Comparison of ENCODE assay signal across 8 cellular contexts in the genomic region with DNA sequence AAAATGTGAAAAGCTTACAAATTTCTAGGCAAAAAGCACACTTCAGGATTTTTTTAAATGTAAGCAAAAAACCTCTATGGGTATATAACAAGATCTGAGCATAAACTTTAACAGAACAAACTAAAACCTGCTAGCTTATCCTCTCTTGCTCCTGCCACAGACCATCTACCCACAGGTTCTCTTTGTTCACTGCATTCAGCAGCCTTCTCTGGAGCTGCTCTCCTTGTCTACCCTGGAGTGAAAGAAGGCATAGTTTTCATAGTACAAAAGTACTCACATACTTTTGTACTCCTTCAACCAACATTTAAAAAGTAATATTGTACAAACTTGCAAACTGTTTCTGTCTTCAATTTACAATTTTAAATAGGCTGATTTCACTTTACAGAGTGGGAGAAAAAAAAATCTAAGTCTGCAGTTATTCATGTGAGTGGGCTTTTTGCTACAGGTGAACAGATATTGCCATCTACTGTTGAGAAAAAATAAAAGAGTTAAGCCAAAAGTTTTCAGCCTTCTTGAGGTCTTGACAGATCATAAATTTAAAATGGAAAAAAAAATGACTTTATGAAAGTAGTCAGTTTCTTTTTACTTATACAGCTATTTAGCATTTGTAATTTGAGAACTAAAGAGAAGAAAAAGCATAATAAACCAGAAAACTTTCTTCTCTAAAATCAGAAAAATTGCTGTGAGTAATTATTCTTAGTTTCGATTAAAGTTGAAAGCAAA. TPM values are rescaled to one million over a fixed set of nuclear protein-coding genes. Genes with fewer than 3 reads are reported as not detected.
DNase-seq lines count a peak whose midpoint lies in the region; ATAC-seq and TF ChIP-seq lines count a peak whose summit lies in the region.

No MANE protein-coding gene starts in this region.

- peaks cover 40% of the 10 kb centered on the region for H3K27me3 ChIP-seq in DOHH2 (ENCODE audit: control insufficient read depth, low read length)
- no peaks in the 10 kb centered on the region for H3K27me3 ChIP-seq in body of pancreas
- H3K27me3 ChIP-seq in neural cell (ENCODE audit: insufficient read depth, low read depth, low read length): no peaks in the 10 kb centered on the region
- peaks cover 20% of the 10 kb centered on the region for H3K27me3 ChIP-seq in MG63
- H3K27me3 ChIP-seq in spleen (replicated peaks in 1 of 7): peaks cover 0 to 21% (median 0%) of the 10 kb centered on the region in 7 donors

- H3K9ac ChIP-seq in neural cell (ENCODE audit: low read length): no peak overlapping the region

- no peak overlapping the region for H2AFZ ChIP-seq in neural cell (ENCODE audit: low read depth, low read length)

- H3K27ac ChIP-seq in DOHH2 (ENCODE audit: low read depth, low read length) (no peak overlapping the region), body of pancreas (no peak overlapping the region), neural cell (ENCODE audit: low read length) (no peak overlapping the region), spleen (no peak overlapping the region)

- TF ChIP-seq POLR2A in body of pancreas (IDR thresholded peaks at IDR 0.05): no peak
- TF ChIP-seq POLR2A in spleen (IDR thresholded peaks at IDR 0.05): no peak

- H3F3A ChIP-seq in DOHH2 (ENCODE audit: control insufficient read depth, insufficient read depth): no peaks in the 10 kb centered on the region
- H3F3A ChIP-seq in neural cell (ENCODE audit: insufficient read depth, low read length, poor library complexity, severe bottlenecking): no peaks in the 10 kb centered on the region

- H4K20me1 ChIP-seq in DOHH2 (ENCODE audit: control insufficient read depth, insufficient read depth, low read depth, low read length) (no peaks in the 10 kb centered on the region), neural cell (ENCODE audit: insufficient read depth) (no peaks in the 10 kb centered on the region)

- H3K79me2 ChIP-seq in DOHH2 (ENCODE audit: control insufficient read depth, low read length) (no peaks in the 10 kb centered on the region), neural cell (replicated peaks; ENCODE audit: insufficient read depth, low read length) (no peaks in the 10 kb centered on the region)

- no peak for ATAC-seq in body of pancreas
- no peak for ATAC-seq in GM19463 (IDR thresholded peaks at IDR 0.05; ENCODE audit: unreplicated experiment)

- H3K9me2 ChIP-seq in DOHH2 (replicated peaks; ENCODE audit: control insufficient read depth, low read length) (no peaks in the 10 kb centered on the region), neural cell (ENCODE audit: insufficient read depth, low read length) (no peaks in the 10 kb centered on the region)

- TF ChIP-seq CTCF in DOHH2 (IDR thresholded peaks at IDR 0.05; ENCODE audit: low read depth, low read length, poor library complexity, severe bottlenecking) (peak; percentile 53), LNCaP clone FGC (IDR thresholded peaks at IDR 0.05; ENCODE audit: control insufficient read depth, extremely low read depth, insufficient read depth) (peak; percentile 47), body of pancreas (IDR thresholded peaks at IDR 0.05) (peak in 5 of 7 experiments; percentile 36 to 67 (median 57)), neural cell (IDR thresholded peaks at IDR 0.05; ENCODE audit: poor library complexity, severe bottlenecking) (peak; percentile 70), spleen (IDR thresholded peaks at IDR 0.05 in 8 of 11, conservative IDR thresholded peaks at IDR 0.05 in 3 of 11) (peak in 1 of 11 experiments; percentile 7)

- no peaks in the 10 kb centered on the region for H3K36me3 ChIP-seq in DOHH2 (ENCODE audit: control insufficient read depth, low read length)
- H3K36me3 ChIP-seq in body of pancreas (replicated peaks in 1 of 2; ENCODE audit: insufficient read depth in 1 of 2, low read depth in 2 of 2): no peaks in the 10 kb centered on the region
- no peaks in the 10 kb centered on the region for H3K36me3 ChIP-seq in neural cell (ENCODE audit: insufficient read depth, low read length)
- no peaks in the 10 kb centered on the region for H3K36me3 ChIP-seq in MG63
- H3K36me3 ChIP-seq in spleen: no peaks in the 10 kb centered on the region

- DNase-seq in LNCaP clone FGC (ENCODE audit: low read depth) (no peak), body of pancreas (no peak), MG63 (no peak), spleen (no peak), A172 (ENCODE audit: low spot score) (no peak)

- TF ChIP-seq EP300 in neural cell (conservative IDR thresholded peaks at IDR 0.05; ENCODE audit: poor library complexity, severe bottlenecking): no peak

- H3K4me2 ChIP-seq in DOHH2 (ENCODE audit: low read length) (no peak overlapping the region), neural cell (ENCODE audit: low read length) (no peak overlapping the region)

- intact Hi-C loops in body of pancreas (cut with DNase I): no loop called here
- intact Hi-C loops in spleen (cut with DNase I; ENCODE audit: low total_unique reads): loop anchor here (10.0 kb wide), 1 partner anchor 880 kb away; no protein-coding TSS in a partner anchor

- H3K9me3 ChIP-seq in DOHH2 (ENCODE audit: control insufficient read depth, insufficient read depth, low read length): no peaks in the 10 kb centered on the region
- no peaks in the 10 kb centered on the region for H3K9me3 ChIP-seq in body of pancreas
- H3K9me3 ChIP-seq in neural cell (ENCODE audit: low read length): no peaks in the 10 kb centered on the region
- no peaks in the 10 kb centered on the region for H3K9me3 ChIP-seq in MG63
- H3K9me3 ChIP-seq in spleen: no peaks in the 10 kb centered on the region

- TF ChIP-seq RAD21 in neural cell (conservative IDR thresholded peaks at IDR 0.05): peak; percentile 79

- H3K4me3 ChIP-seq in DOHH2 (ENCODE audit: low read length) (no peak overlapping the region), LNCaP clone FGC (ENCODE audit: low read depth, low read length) (no peak overlapping the region), body of pancreas (no peak overlapping the region), neural cell (ENCODE audit: low read length) (no peak overlapping the region), MG63 (no peak overlapping the region), spleen (no peak overlapping the region)

- WGBS in body of pancreas, 2 donors: 84 to 90% methylated on average over 1 of the region's 1 CpG
- 0 to 84% (median 42%) methylated on average over 1 of the region's 1 CpG for WGBS in spleen, 5 donors

- H3K4me1 ChIP-seq in DOHH2 (ENCODE audit: control insufficient read depth, low read length) (no peaks in the 10 kb centered on the region), body of pancreas (no peaks in the 10 kb centered on the region), spleen (no peaks in the 10 kb centered on the region)

TF ChIP-seq in neural cell, 6 proteins besides CTCF, POLR2A, EP300 and RAD21:
- TF ChIP-seq TAF1 (IDR thresholded peaks at IDR 0.05; ENCODE audit: low read depth): no peak
- no peak for TF ChIP-seq EZH2 (IDR thresholded peaks at IDR 0.05; ENCODE audit: borderline replicate concordance, insufficient read depth, low read length, poor library complexity, severe bottlenecking)
- TF ChIP-seq, protein P1, sequence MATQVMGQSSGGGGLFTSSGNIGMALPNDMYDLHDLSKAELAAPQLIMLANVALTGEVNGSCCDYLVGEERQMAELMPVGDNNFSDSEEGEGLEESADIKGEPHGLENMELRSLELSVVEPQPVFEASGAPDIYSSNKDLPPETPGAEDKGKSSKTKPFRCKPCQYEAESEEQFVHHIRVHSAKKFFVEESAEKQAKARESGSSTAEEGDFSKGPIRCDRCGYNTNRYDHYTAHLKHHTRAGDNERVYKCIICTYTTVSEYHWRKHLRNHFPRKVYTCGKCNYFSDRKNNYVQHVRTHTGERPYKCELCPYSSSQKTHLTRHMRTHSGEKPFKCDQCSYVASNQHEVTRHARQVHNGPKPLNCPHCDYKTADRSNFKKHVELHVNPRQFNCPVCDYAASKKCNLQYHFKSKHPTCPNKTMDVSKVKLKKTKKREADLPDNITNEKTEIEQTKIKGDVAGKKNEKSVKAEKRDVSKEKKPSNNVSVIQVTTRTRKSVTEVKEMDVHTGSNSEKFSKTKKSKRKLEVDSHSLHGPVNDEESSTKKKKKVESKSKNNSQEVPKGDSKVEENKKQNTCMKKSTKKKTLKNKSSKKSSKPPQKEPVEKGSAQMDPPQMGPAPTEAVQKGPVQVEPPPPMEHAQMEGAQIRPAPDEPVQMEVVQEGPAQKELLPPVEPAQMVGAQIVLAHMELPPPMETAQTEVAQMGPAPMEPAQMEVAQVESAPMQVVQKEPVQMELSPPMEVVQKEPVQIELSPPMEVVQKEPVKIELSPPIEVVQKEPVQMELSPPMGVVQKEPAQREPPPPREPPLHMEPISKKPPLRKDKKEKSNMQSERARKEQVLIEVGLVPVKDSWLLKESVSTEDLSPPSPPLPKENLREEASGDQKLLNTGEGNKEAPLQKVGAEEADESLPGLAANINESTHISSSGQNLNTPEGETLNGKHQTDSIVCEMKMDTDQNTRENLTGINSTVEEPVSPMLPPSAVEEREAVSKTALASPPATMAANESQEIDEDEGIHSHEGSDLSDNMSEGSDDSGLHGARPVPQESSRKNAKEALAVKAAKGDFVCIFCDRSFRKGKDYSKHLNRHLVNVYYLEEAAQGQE (IDR thresholded peaks at IDR 0.05; ENCODE audit: borderline replicate concordance): no peak
- TF ChIP-seq SMC3 (conservative IDR thresholded peaks at IDR 0.05; ENCODE audit: poor library complexity): peak; percentile 76
- no peak for TF ChIP-seq POLR2AphosphoS5 (IDR thresholded peaks at IDR 0.05)
TF ChIP-seq in neural cell: peak in this region for 1.

RNA-seq across cellular contexts. Expression of a gene that starts 20.4 kb away (rescaled TPM):
- total RNA-seq in body of pancreas (10 to 100 TPM; 17.8 to 79.1 TPM), spleen (100 to 1,000 TPM in 1 of 7 donors, 10 to 100 TPM in 2, 1 to 10 TPM in 4; 1.5 to 105 (median 8.2) TPM)
- polyA plus RNA-seq in neural cell (not detected in 2 replicates), spleen (under 1 TPM in 1 of 3 donors, not detected in 2; 0.39 TPM)
- 22.9 and 28.0 TPM in 2 replicates for polyA minus RNA-seq in neural cell
- 149 and 154 TPM in 2 replicates for total RNA-seq in MG63 (2014; rRNA removed; shearing (Covaris generic); ENCODE audit: low replicate concordance)
- total RNA-seq in A172 (2014; rRNA removed; shearing (Covaris generic)): 145 and 302 TPM in 2 replicates

RNA-seq across cellular contexts. Expression of a gene that starts 24.9 kb away (rescaled TPM):
- under 1 TPM in 1 of 2 donors, not detected in 1; 0.52 TPM for total RNA-seq in body of pancreas
- not detected in 2 replicates for polyA plus RNA-seq in neural cell
- polyA minus RNA-seq in neural cell: 0.24 TPM in 1 of 2 replicates, not detected in the other
- 4.3 and 6.0 TPM in 2 replicates for total RNA-seq in MG63 (2014; rRNA removed; shearing (Covaris generic); ENCODE audit: low replicate concordance)
- 1 to 10 TPM in 1 of 7 donors, under 1 TPM in 6; 0.29 to 1.5 (median 0.70) TPM for total RNA-seq in spleen
- under 1 TPM; 0.30 to 0.58 (median 0.32) TPM for polyA plus RNA-seq in spleen
- 2.9 and 3.3 TPM in 2 replicates for total RNA-seq in A172 (2014; rRNA removed; shearing (Covaris generic))

RNA-seq across cellular contexts. Expression of a gene that starts 28.7 kb away (rescaled TPM):
- total RNA-seq in body of pancreas (10 to 100 TPM in 1 of 2 donors, 1 to 10 TPM in 1; 8.9 to 10.6 TPM), spleen (10 to 100 TPM; 14.6 to 21.8 (median 16.2) TPM)
- polyA plus RNA-seq in neural cell (27.0 and 28.1 TPM in 2 replicates), spleen (10 to 100 TPM in 2 of 3 donors, 1 to 10 TPM in 1; 8.3 to 11.0 (median 10.1) TPM)
- polyA minus RNA-seq in neural cell: 50.2 and 50.6 TPM in 2 replicates
- 22.9 and 33.0 TPM in 2 replicates for total RNA-seq in MG63 (2014; rRNA removed; shearing (Covaris generic); ENCODE audit: low replicate concordance)
- 24.0 and 30.9 TPM in 2 replicates for total RNA-seq in A172 (2014; rRNA removed; shearing (Covaris generic))
